ENCODE assay signal across 1 cellular context in the genomic region with DNA sequence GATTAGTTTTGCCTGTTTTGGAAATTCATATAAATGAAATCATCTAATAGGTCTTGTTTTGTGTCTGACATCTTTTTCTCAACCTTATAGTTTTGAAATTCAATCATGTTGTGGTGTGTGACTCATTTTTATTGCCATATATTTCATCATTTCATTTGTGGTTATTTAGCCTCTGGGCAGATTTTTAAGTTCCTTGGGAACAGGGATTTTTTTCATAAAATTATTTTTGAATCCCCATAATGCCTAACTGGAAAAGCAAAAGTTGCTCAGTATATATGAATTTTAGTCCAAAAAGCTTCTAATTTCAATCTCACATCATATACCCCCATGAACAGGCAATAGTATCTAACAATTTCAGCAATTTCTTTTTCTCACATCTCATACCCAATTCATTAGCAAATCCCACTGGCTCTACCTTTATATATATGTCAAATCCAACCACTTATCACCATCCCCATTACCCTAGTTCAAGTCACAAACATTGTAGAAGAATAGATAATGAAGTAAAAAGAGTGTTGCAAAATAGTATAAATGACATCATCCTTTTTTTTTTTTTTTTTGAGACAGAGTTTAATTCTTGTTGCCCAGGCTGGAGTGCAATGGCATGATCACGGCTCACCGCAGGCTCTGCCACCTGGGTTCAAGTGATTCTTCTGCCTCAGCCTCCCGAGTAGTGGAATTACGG.
TF ChIP-seq lines count a peak whose summit lies in the region.

No MANE protein-coding gene starts in this region.

TF ChIP-seq in GM12878, 131 proteins besides CTCF, POLR2A, EP300 and RAD21:
- TF ChIP-seq IKZF2 (IDR thresholded peaks at IDR 0.05) (no peak), TCF7 (IDR thresholded peaks at IDR 0.05; ENCODE audit: borderline replicate concordance) (no peak), ATF7 (IDR thresholded peaks at IDR 0.05; ENCODE audit: low read depth) (peak; percentile 43; the same call in 1 of the 2 replicates), RBBP5 (conservative IDR thresholded peaks at IDR 0.05) (no peak), MTA2 (IDR thresholded peaks at IDR 0.05; ENCODE audit: low read depth) (no peak)
